ENCODE assay signal across 8 cellular contexts in genomic region chr2:109794074-109794737, GRCh38. TPM values are rescaled to one million over a fixed set of nuclear protein-coding genes. Genes with fewer than 3 reads are reported as not detected.
DNase-seq lines count a peak whose midpoint lies in the region; ATAC-seq and TF ChIP-seq lines count a peak whose summit lies in the region.
"Not testable (repeated sequence)": the region's sequence is repeated elsewhere in the genome, so short reads cannot be mapped to it uniquely, and the experiment has no call there.

TSS of gene RGPD5 (plus strand) at chr2:109794305. CDS start at chr2:109794466, 161 bp downstream.

- H3K9me3 Mint-ChIP-seq in activated T-helper 17 cell treated with anti-CD3 and anti-CD28 coated beads, Interleukin-2, amount 50 U/mL, for 72 hours; stimulated activated memory B cell treated with anti-CD40 and anti-IgM and Interleukin-4, amounts not matched to agents 10 μg/mL and 1 μg/mL and 100 μg/mL, for 72 hours: not testable (repeated sequence)

- H3K27ac Mint-ChIP-seq in activated T-helper 17 cell treated with anti-CD3 and anti-CD28 coated beads, Interleukin-2, amount 50 U/mL, for 72 hours; stimulated activated memory B cell treated with anti-CD40 and anti-IgM and Interleukin-4, amounts not matched to agents 10 μg/mL and 1 μg/mL and 100 μg/mL, for 72 hours: not testable (repeated sequence)

- not testable (repeated sequence) for H3K4me3 Mint-ChIP-seq in activated T-helper 17 cell treated with anti-CD3 and anti-CD28 coated beads, Interleukin-2, amount 50 U/mL, for 72 hours; stimulated activated memory B cell treated with anti-CD40 and anti-IgM and Interleukin-4, amounts not matched to agents 10 μg/mL and 1 μg/mL and 100 μg/mL, for 72 hours

- DNase-seq in HT-29 (ENCODE audit: low spot score); fibroblast of the aortic adventitia (ENCODE audit: low read depth): not testable (repeated sequence)

- not testable (repeated sequence) for H3K27me3 Mint-ChIP-seq in activated T-helper 17 cell treated with anti-CD3 and anti-CD28 coated beads, Interleukin-2, amount 50 U/mL, for 72 hours; stimulated activated memory B cell treated with anti-CD40 and anti-IgM and Interleukin-4, amounts not matched to agents 10 μg/mL and 1 μg/mL and 100 μg/mL, for 72 hours

- H3K4me1 ChIP-seq in mononuclear cell (ENCODE audit: insufficient read depth, low read length), result not testable (repeated sequence)

- not testable (repeated sequence) for TF ChIP-seq CTCF in fibroblast of the aortic adventitia (IDR thresholded peaks at IDR 0.05; ENCODE audit: insufficient read depth, low read length)

- ATAC-seq in GM18502 (IDR thresholded peaks at IDR 0.05; ENCODE audit: poor library complexity, unreplicated experiment), result peak; percentile 98
- peak; percentile 98 for ATAC-seq in GM21390 (IDR thresholded peaks at IDR 0.05; ENCODE audit: unreplicated experiment)
- ATAC-seq in HG02943 (IDR thresholded peaks at IDR 0.05; ENCODE audit: low read depth, unreplicated experiment), result peak; percentile 95
- peak; percentile 100 for ATAC-seq in activated T-helper 17 cell treated with anti-CD3 and anti-CD28 coated beads, Interleukin-2, amount 50 U/mL, for 72 hours (replicated peaks)
- ATAC-seq in stimulated activated memory B cell treated with anti-CD40 and anti-IgM and Interleukin-4, amounts not matched to agents 10 μg/mL and 1 μg/mL and 100 μg/mL, for 72 hours, result peak; percentile 100

- not testable (repeated sequence) for H3K36me3 Mint-ChIP-seq in activated T-helper 17 cell treated with anti-CD3 and anti-CD28 coated beads, Interleukin-2, amount 50 U/mL, for 72 hours (ENCODE audit: low read depth); stimulated activated memory B cell treated with anti-CD40 and anti-IgM and Interleukin-4, amounts not matched to agents 10 μg/mL and 1 μg/mL and 100 μg/mL, for 72 hours

- H3K9me3 ChIP-seq in mononuclear cell (ENCODE audit: low read depth, low read length), result not testable (repeated sequence)

- not testable (repeated sequence) for H3K4me3 ChIP-seq in fibroblast of the aortic adventitia (ENCODE audit: low read depth, low read length); mononuclear cell (ENCODE audit: low read length)

- H3K4me1 Mint-ChIP-seq in activated T-helper 17 cell treated with anti-CD3 and anti-CD28 coated beads, Interleukin-2, amount 50 U/mL, for 72 hours; stimulated activated memory B cell treated with anti-CD40 and anti-IgM and Interleukin-4, amounts not matched to agents 10 μg/mL and 1 μg/mL and 100 μg/mL, for 72 hours: not testable (repeated sequence)

- H3K27me3 ChIP-seq in mononuclear cell (ENCODE audit: insufficient read depth, low read length), result not testable (repeated sequence)

RNA-seq across cellular contexts. Expression of gene RGPD5, which starts in this region (rescaled TPM):
- 18.6 and 19.4 TPM in 2 replicates for total RNA-seq in HT-29 (2014; rRNA removed; shearing (Covaris generic))
- 10 to 100 TPM; 13.7 to 19.3 TPM for total RNA-seq in activated T-helper 17 cell treated with anti-CD3 and anti-CD28 coated beads, Interleukin-2, amount 50 U/mL, for 72 hours
- 15.5 and 18.2 TPM in 2 replicates for total RNA-seq in fibroblast of the aortic adventitia (ENCODE audit: low replicate concordance)
- 217 TPM for total RNA-seq in mononuclear cell

Comparison
In these comparisons a context has a peak if more than half of its experiments do, and no peak if none do; other contexts are left out.
1. RNA of gene RGPD5 (total RNA-seq): 217 TPM in mononuclear cell (single experiment); 13.7 to 19.3 TPM in activated T-helper 17 cell treated with anti-CD3 and anti-CD28 coated beads, Interleukin-2, amount 50 U/mL, for 72 hours, 18.6 to 19.4 TPM in HT-29 and 15.5 to 18.2 TPM in fibroblast of the aortic adventitia; every median in the first group is over 10 times any median in the second.
2. Peak in every context shown above with its lines, with median percentiles within 50 percentile points of each other: ATAC-seq.